ENCODE assay signal across 28 cellular contexts in the genomic region with DNA sequence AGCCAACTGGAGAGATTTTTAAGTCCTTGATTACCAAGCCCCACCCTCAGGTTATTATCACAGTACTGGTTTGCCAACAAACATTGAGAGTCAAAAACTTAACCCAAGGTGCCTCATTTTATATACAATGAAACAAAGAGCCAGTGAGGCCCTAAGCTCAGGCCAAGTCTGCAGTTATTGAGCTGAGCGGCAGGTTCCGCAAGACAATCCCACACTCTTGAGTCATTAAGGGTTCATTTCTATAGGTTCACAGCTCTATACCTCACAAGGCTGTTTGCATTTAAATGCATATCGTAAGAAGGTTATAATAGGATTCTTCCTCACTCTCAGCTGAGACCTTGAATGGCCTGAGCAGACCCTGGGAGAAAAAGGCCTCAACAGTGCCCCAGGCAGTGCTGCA.
"Had no signal": no experiment of that assay in that cellular context is flagged by ENCODE, and none has a peak within 500 bp of the region (broad histone marks: within the 10 kb centered on the region; RNA-seq: fewer than 3 reads in every experiment).

No MANE protein-coding gene starts in this region.

- H3K27ac ChIP-seq: neural progenitor cell, ovary, parathyroid adenoma, psoas muscle, right lobe of liver, sigmoid colon, stomach, thoracic aorta, thyroid gland, tibial nerve, upper lobe of left lung, vagina had no signal

- H3K36me3 ChIP-seq: neural progenitor cell, ovary, right lobe of liver, sigmoid colon, stomach, thoracic aorta, thyroid gland, tibial nerve, upper lobe of left lung, vagina had no signal

- H3K4me3 ChIP-seq: neural progenitor cell, ovary, psoas muscle, right lobe of liver, sigmoid colon, stomach, thoracic aorta, thyroid gland, tibial nerve, upper lobe of left lung, vagina had no signal

- H3K27me3 Mint-ChIP-seq: progenitor cell of endocrine pancreas; stimulated activated naive B cell treated with anti-CD40 and anti-IgM and Interleukin-4, amounts not matched to agents 10 μg/mL and 1 μg/mL and 100 μg/mL, for 72 hours; stimulated activated naive CD8-positive, alpha-beta T cell treated with anti-CD3 and anti-CD28 coated beads, Interleukin-15, Interleukin-2, amounts not matched to agents 100 ng/mL and 50 ng/mL, for 24 hours had no signal

- H3K4me1 ChIP-seq: neural progenitor cell, parathyroid adenoma, psoas muscle, right lobe of liver, sigmoid colon, stomach, thyroid gland, tibial nerve, upper lobe of left lung, vagina had no signal

- H3K27me3 ChIP-seq: neural progenitor cell, ovary, right lobe of liver, sigmoid colon, stomach, thyroid gland, tibial nerve, upper lobe of left lung, vagina had no signal

- DNase-seq: natural killer cell; occipital lobe; ovary; posterior cingulate gyrus; psoas muscle; right cardiac atrium; right lobe of liver; sigmoid colon; small intestine; stimulated activated CD4-positive, alpha-beta T cell treated with anti-CD3 and anti-CD28 coated beads, Interleukin-15, amount 100 ng/mL, for 24 hours; stimulated activated CD4-positive, alpha-beta T cell treated with anti-CD3 and anti-CD28 coated beads, Interleukin-2, amount 100 ng/mL, for 24 hours; stimulated activated CD4-positive, alpha-beta T cell treated with anti-CD3 and anti-CD28 coated beads, Interleukin-2, amount 100 ng/mL, for 48 hours; stimulated activated CD4-positive, alpha-beta T cell treated with anti-CD3 and anti-CD28 coated beads, Interleukin-4, amount 100 ng/mL, for 24 hours; stimulated activated naive B cell treated with anti-CD40 and anti-IgM and Interleukin-4, amounts not matched to agents 10 μg/mL and 1 μg/mL and 100 μg/mL, for 72 hours; stimulated activated naive CD4-positive, alpha-beta T cell treated with Interleukin-2 at 50 U/mL for 16 hours; stomach; thyroid gland; trophoblast cell; upper lobe of left lung had no signal

- H3K4me1 Mint-ChIP-seq: natural killer cell; neural progenitor cell; stimulated activated effector memory CD8-positive, alpha-beta T cell treated with anti-CD3 and anti-CD28 coated beads, Interleukin-12 subunit alpha, Interleukin-12 subunit beta, amount 100 ng/mL, for 72 hours; stimulated activated naive B cell treated with anti-CD40 and anti-IgM and Interleukin-4, amounts not matched to agents 10 μg/mL and 1 μg/mL and 100 μg/mL, for 72 hours had no signal

- H3K36me3 Mint-ChIP-seq: natural killer cell; neural progenitor cell; stimulated activated effector memory CD8-positive, alpha-beta T cell treated with anti-CD3 and anti-CD28 coated beads, Interleukin-12 subunit alpha, Interleukin-12 subunit beta, amount 100 ng/mL, for 72 hours had no signal

- H3K27ac Mint-ChIP-seq: natural killer cell; nephron; neural progenitor cell; progenitor cell of endocrine pancreas; stimulated activated effector memory CD8-positive, alpha-beta T cell treated with anti-CD3 and anti-CD28 coated beads, Interleukin-12 subunit alpha, Interleukin-12 subunit beta, amount 100 ng/mL, for 72 hours; stimulated activated naive B cell treated with anti-CD40 and anti-IgM and Interleukin-4, amounts not matched to agents 10 μg/mL and 1 μg/mL and 100 μg/mL, for 72 hours; stimulated activated naive CD8-positive, alpha-beta T cell treated with anti-CD3 and anti-CD28 coated beads, Interleukin-15, Interleukin-2, amounts not matched to agents 100 ng/mL and 50 ng/mL, for 24 hours had no signal

- H3K9me3 ChIP-seq: ovary, right lobe of liver, thyroid gland had no signal

- ATAC-seq: natural killer cell; psoas muscle; right cardiac atrium; right lobe of liver; stimulated activated effector memory CD8-positive, alpha-beta T cell treated with anti-CD3 and anti-CD28 coated beads, Interleukin-12 subunit alpha, Interleukin-12 subunit beta, amount 100 ng/mL, for 72 hours; stimulated activated naive B cell treated with anti-CD40 and anti-IgM and Interleukin-4, amounts not matched to agents 10 μg/mL and 1 μg/mL and 100 μg/mL, for 72 hours had no signal

- H3K4me3 Mint-ChIP-seq: natural killer cell; nephron; neural progenitor cell; stimulated activated effector memory CD8-positive, alpha-beta T cell treated with anti-CD3 and anti-CD28 coated beads, Interleukin-12 subunit alpha, Interleukin-12 subunit beta, amount 100 ng/mL, for 72 hours; stimulated activated naive B cell treated with anti-CD40 and anti-IgM and Interleukin-4, amounts not matched to agents 10 μg/mL and 1 μg/mL and 100 μg/mL, for 72 hours; stimulated activated naive CD8-positive, alpha-beta T cell treated with anti-CD3 and anti-CD28 coated beads, Interleukin-15, Interleukin-2, amounts not matched to agents 100 ng/mL and 50 ng/mL, for 24 hours had no signal

- H3K9ac ChIP-seq: neural progenitor cell, parathyroid adenoma had no signal
